ENCODE assay signal across 19 cellular contexts in the genomic region with DNA sequence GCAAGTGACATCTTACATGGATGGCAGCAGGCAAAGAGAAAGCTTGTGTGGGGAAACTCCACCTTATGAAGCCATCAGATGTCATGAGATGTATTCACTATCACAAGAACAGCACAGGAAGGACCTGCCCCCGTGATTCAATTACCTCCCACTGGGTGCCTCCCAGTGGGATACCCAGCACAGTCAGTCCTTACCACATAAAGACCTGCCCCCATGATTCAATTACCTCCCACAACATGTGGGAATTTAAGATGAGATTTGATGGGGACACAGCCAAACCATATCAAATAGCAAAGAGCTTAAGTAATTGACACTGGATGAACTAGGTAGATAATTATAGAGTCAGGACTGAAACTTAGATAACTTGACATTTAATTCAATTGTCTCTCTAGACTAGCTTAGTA.
DNase-seq lines count a peak whose midpoint lies in the region; TF ChIP-seq lines count a peak whose summit lies in the region.
"Had no signal": no experiment of that assay in that cellular context is flagged by ENCODE, and none has a peak within 500 bp of the region (broad histone marks: within the 10 kb centered on the region; RNA-seq: fewer than 3 reads in every experiment).

No MANE protein-coding gene starts in this region.

- H3K27me3 Mint-ChIP-seq in neural progenitor cell (ENCODE audit: insufficient read depth, low read depth), result peaks cover 7% of the 10 kb centered on the region
- H3K27me3 Mint-ChIP-seq: activated CD4-positive, alpha-beta T cell treated with anti-CD3 and anti-CD28 coated beads for 36 hours; stimulated activated naive B cell treated with anti-CD40 and anti-IgM and Interleukin-4, amounts not matched to agents 10 μg/mL and 1 μg/mL and 100 μg/mL, for 72 hours had no signal

- H3K9me3 ChIP-seq in neural progenitor cell (ENCODE audit: low read depth), result no peaks in the 10 kb centered on the region
- H3K9me3 ChIP-seq: neutrophil, right atrium auricular region had no signal

- no peak overlapping the region for H3K4me3 ChIP-seq in neural progenitor cell
- H3K4me3 ChIP-seq: PC-9, right atrium auricular region, SK-N-MC had no signal

- POLR2A ChIA-PET in HEK293T (lab: Yijun Ruan, JAX), result no interaction called here

- no peak for TF ChIP-seq CTCF in neural progenitor cell (IDR thresholded peaks at IDR 0.05)

- H4K20me1 ChIP-seq in neural progenitor cell (ENCODE audit: low read depth), result no peaks in the 10 kb centered on the region

- H3K9ac ChIP-seq in neural progenitor cell, result no peak overlapping the region

- H3K9me3 Mint-ChIP-seq in neural progenitor cell, result peaks cover 19% of the 10 kb centered on the region
- H3K9me3 Mint-ChIP-seq: activated T-helper 2 cell treated with anti-CD3 and anti-CD28 coated beads, Interferon-gamma antibody, Interleukin-2, Interleukin-4, amounts not matched to agents 10 μg/mL and 5 μg/mL and 100 μg/mL, durations not matched to agents 14 hours and 24 hours and 36 hours; stimulated activated naive B cell treated with anti-CD40 and anti-IgM and Interleukin-4, amounts not matched to agents 10 μg/mL and 1 μg/mL and 100 μg/mL, for 72 hours had no signal

- H3K36me3 ChIP-seq in neural progenitor cell, result no peaks in the 10 kb centered on the region
- H3K36me3 ChIP-seq: neutrophil, right atrium auricular region had no signal

- H2AFZ ChIP-seq in neural progenitor cell (replicated peaks), result no peak overlapping the region
- H2AFZ ChIP-seq: PC-9 had no signal

- H3F3A ChIP-seq in neural progenitor cell (ENCODE audit: low read depth), result no peaks in the 10 kb centered on the region

- H3K27ac ChIP-seq in caudate nucleus (ENCODE audit: low read depth, low read length), result peak overlapping the region; percentile 8
- H3K27ac ChIP-seq in neural progenitor cell, result no peak overlapping the region
- H3K27ac ChIP-seq: neutrophil, PC-9, right atrium auricular region, SK-N-MC had no signal

- no peaks in the 10 kb centered on the region for H3K79me2 ChIP-seq in neural progenitor cell (ENCODE audit: low read depth)

- no peak overlapping the region for H3K4me3 Mint-ChIP-seq in neural progenitor cell
- H3K4me3 Mint-ChIP-seq: activated CD4-positive, alpha-beta T cell treated with anti-CD3 and anti-CD28 coated beads for 36 hours; stimulated activated naive B cell treated with anti-CD40 and anti-IgM and Interleukin-4, amounts not matched to agents 10 μg/mL and 1 μg/mL and 100 μg/mL, for 72 hours had no signal

- H3K27me3 ChIP-seq in neural progenitor cell, result no peaks in the 10 kb centered on the region
- H3K27me3 ChIP-seq: neutrophil, right atrium auricular region had no signal

- CTCF ChIA-PET in HEK293T (lab: Yijun Ruan, JAX), result no interaction called here

- DNase-seq in HEK293T (ENCODE audit: extremely low spot score), result no peak
- peak; percentile 59 for DNase-seq in NCI-H524 treated with DMSO at 0.1 percent for 48 hours (lab: John Stamatoyannopoulos, UW)
- DNase-seq in caudate nucleus (lab: John Stamatoyannopoulos, UW), result peak in 26 of 61 donors; percentile 1 to 82 (median 30)
- DNase-seq in putamen (ENCODE audit: low spot score), result peak; percentile 58
- DNase-seq in activated CD4-positive, CD25-positive, alpha-beta regulatory T cell treated with anti-CD3 and anti-CD28 coated beads, Interleukin-2, amount 50 U/mL, for 72 hours, result no peak
- no peak for DNase-seq in neural progenitor cell (ENCODE audit: low spot score)
- no peak for DNase-seq in activated naive CD4-positive, alpha-beta T cell (lab: John Stamatoyannopoulos, UW)
- DNase-seq: activated CD4-positive, alpha-beta T cell treated with anti-CD3 and anti-CD28 coated beads for 36 hours; DND-41; erythroblast; Karpas-422; left ventricle myocardium superior; PC-9; stimulated activated naive B cell treated with anti-CD40 and anti-IgM and Interleukin-4, amounts not matched to agents 10 μg/mL and 1 μg/mL and 100 μg/mL, for 72 hours; T-helper 9 cell had no signal

- peaks cover 29% of the 10 kb centered on the region for H3K4me1 Mint-ChIP-seq in neural progenitor cell
- H3K4me1 Mint-ChIP-seq: activated CD4-positive, alpha-beta T cell treated with anti-CD3 and anti-CD28 coated beads for 36 hours; stimulated activated naive B cell treated with anti-CD40 and anti-IgM and Interleukin-4, amounts not matched to agents 10 μg/mL and 1 μg/mL and 100 μg/mL, for 72 hours had no signal

- H3K4me1 ChIP-seq in neural progenitor cell, result peaks cover 22% of the 10 kb centered on the region
- H3K4me1 ChIP-seq: right atrium auricular region had no signal

- peaks cover 26% of the 10 kb centered on the region for H3K36me3 Mint-ChIP-seq in neural progenitor cell
- H3K36me3 Mint-ChIP-seq: stimulated activated naive B cell treated with anti-CD40 and anti-IgM and Interleukin-4, amounts not matched to agents 10 μg/mL and 1 μg/mL and 100 μg/mL, for 72 hours had no signal

- H3K27ac Mint-ChIP-seq in neural progenitor cell, result no peak overlapping the region
- H3K27ac Mint-ChIP-seq: activated CD4-positive, alpha-beta T cell treated with anti-CD3 and anti-CD28 coated beads for 36 hours; activated T-helper 2 cell treated with anti-CD3 and anti-CD28 coated beads, Interferon-gamma antibody, Interleukin-2, Interleukin-4, amounts not matched to agents 10 μg/mL and 5 μg/mL and 100 μg/mL, durations not matched to agents 14 hours and 24 hours and 36 hours; stimulated activated naive B cell treated with anti-CD40 and anti-IgM and Interleukin-4, amounts not matched to agents 10 μg/mL and 1 μg/mL and 100 μg/mL, for 72 hours had no signal

- H3K4me2 ChIP-seq in neural progenitor cell, result no peak overlapping the region
- H3K4me2 ChIP-seq: PC-9 had no signal

TF ChIP-seq in HEK293T, 16 proteins besides CTCF, POLR2A, EP300 and RAD21:
- TF ChIP-seq L3MBTL2 (conservative IDR thresholded peaks at IDR 0.05) (no peak), CTBP1 (IDR thresholded peaks at IDR 0.05; ENCODE audit: borderline replicate concordance) (peak; percentile 75)
- TF ChIP-seq, protein P1, sequence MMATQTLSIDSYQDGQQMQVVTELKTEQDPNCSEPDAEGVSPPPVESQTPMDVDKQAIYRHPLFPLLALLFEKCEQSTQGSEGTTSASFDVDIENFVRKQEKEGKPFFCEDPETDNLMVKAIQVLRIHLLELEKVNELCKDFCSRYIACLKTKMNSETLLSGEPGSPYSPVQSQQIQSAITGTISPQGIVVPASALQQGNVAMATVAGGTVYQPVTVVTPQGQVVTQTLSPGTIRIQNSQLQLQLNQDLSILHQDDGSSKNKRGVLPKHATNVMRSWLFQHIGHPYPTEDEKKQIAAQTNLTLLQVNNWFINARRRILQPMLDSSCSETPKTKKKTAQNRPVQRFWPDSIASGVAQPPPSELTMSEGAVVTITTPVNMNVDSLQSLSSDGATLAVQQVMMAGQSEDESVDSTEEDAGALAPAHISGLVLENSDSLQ (IDR thresholded peaks at IDR 0.05), result peak; percentile 88

Comparison
In these comparisons a context has a peak if more than half of its experiments do, and no peak if none do; other contexts are left out.
1. DNase-seq: peak in NCI-H524 treated with DMSO at 0.1 percent for 48 hours (single experiment) and putamen (single experiment); none in HEK293T (single experiment), activated CD4-positive, CD25-positive, alpha-beta regulatory T cell treated with anti-CD3 and anti-CD28 coated beads, Interleukin-2, amount 50 U/mL, for 72 hours (single experiment), neural progenitor cell (single experiment) and activated naive CD4-positive, alpha-beta T cell (0 of 4).